8 cellular contexts compared by ENCODE assay signal in the genomic region with DNA sequence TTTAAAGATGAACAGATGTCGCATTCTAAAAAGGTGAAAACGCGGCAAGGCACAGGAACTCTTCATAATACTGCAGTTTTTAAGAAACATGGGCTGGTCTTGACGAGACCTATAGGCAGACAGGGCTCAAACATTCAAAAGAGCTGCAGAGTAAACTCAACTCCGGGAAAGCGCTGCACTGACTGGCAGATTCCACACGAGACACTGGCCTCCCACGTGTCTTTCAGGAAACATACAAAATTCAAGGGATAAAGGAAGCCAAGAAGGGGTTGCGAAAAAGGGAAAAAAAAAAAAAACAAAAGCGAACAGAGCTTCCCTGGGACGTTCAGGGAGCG. TPM values are rescaled to one million over a fixed set of nuclear protein-coding genes. Genes with fewer than 3 reads are reported as not detected.
DNase-seq lines count a peak whose midpoint lies in the region; ATAC-seq, FAIRE-seq and TF ChIP-seq lines count a peak whose summit lies in the region.

No MANE protein-coding gene starts in this region.

- H3K23ac ChIP-seq in H1 (ENCODE audit: insufficient read length): no peak overlapping the region

- H2BK20ac ChIP-seq in H1 (ENCODE audit: low read length): no peak overlapping the region

- TF ChIP-seq POLR2A in H1 (IDR thresholded peaks at IDR 0.05; ENCODE audit: control extremely low read depth in 1 of 2, low read depth in 2 of 2, low read length in 2 of 2): peak in 1 of 2 experiments; percentile 3; a peak in 1 of 3 replicates
- no peak for TF ChIP-seq POLR2A in testis (IDR thresholded peaks at IDR 0.05)

- H4K91ac ChIP-seq in H1 (replicated peaks; ENCODE audit: insufficient read length, low read length): peak overlapping the region; percentile 60

- peaks cover 8 to 41% of the 10 kb centered on the region in 2 experiments for H3K79me2 ChIP-seq in H1 (ENCODE audit: control insufficient read depth in 1 of 2, insufficient read depth in 2 of 2, low read length in 2 of 2)

- ATAC-seq in GM18499 (IDR thresholded peaks at IDR 0.05; ENCODE audit: insufficient read depth, unreplicated experiment) (peak; percentile 19), HG03025 (IDR thresholded peaks at IDR 0.05; ENCODE audit: low FRiP score, unreplicated experiment) (peak; percentile 27), memory B cell (ENCODE audit: low read depth) (peak; percentile 57)

- POLR2A ChIA-PET in AG04450 (lab: Yijun Ruan, JAX): interaction anchor here (0.5 to 1.6 kb wide), 12 partner anchors 11 to 246 kb away, joined by 3 to 13 read pairs (median 5); no protein-coding TSS in a partner anchor
- POLR2A ChIA-PET in H1 (lab: Charles Lee; ENCODE audit: partially characterized antibody): interaction anchor here (0.7 to 2.6 kb wide), 14 partner anchors 10 to 224 kb away, joined by 3 to 22 read pairs (median 5); partner anchors contain the start of genes NEMF and VCPKMT

- no peaks in the 10 kb centered on the region; a peak in 2 of 7 replicates for H3K4me1 ChIP-seq in H1 (replicated peaks in 1 of 4; ENCODE audit: control insufficient read depth in 3 of 4, insufficient read depth in 4 of 4, low read length in 3 of 4)
- peaks cover 26% of the 10 kb centered on the region for H3K4me1 ChIP-seq in testis

- CTCF ChIA-PET in AG04450 (lab: Charles Lee) (interaction anchor here (0.6 to 1.7 kb wide), 11 partner anchors 10 to 215 kb away, joined by 3 to 5 read pairs (median 4); no protein-coding TSS in a partner anchor), H1 (lab: Charles Lee; ENCODE audit: partially characterized antibody) (interaction anchor here (0.5 to 1.9 kb wide), 6 partner anchors 8 to 285 kb away, joined by 3 to 7 read pairs (median 4); no protein-coding TSS in a partner anchor)

- H3K27me3 ChIP-seq in AG04450 (ENCODE audit: control insufficient read depth, insufficient read depth, low read length) (no peaks in the 10 kb centered on the region), H1 (replicated peaks in 1 of 4; ENCODE audit: control insufficient read depth in 3 of 4, extremely low read depth in 1 of 4, insufficient read depth in 3 of 4, low read length in 3 of 4) (no peaks in the 10 kb centered on the region), testis (no peaks in the 10 kb centered on the region)

- TF ChIP-seq RAD21 in H1 (IDR thresholded peaks at IDR 0.05 in 1 of 2, conservative IDR thresholded peaks at IDR 0.05 in 1 of 2; ENCODE audit: low read depth in 2 of 2, low read length in 2 of 2): no peak

- TF ChIP-seq CTCF in AG04450 (IDR thresholded peaks at IDR 0.05; ENCODE audit: low read depth, low read length) (no peak), WI38 (IDR thresholded peaks at IDR 0.05; ENCODE audit: low read depth, low read length) (no peak), H1 (IDR thresholded peaks at IDR 0.05; ENCODE audit: control extremely low read depth in 1 of 3, insufficient read depth in 1 of 3, low read depth in 1 of 3, low read length in 3 of 3) (0 out of 4 replicates have a peak, but pooled peaks of 1 of the 3 experiments have one; percentile 7), testis (IDR thresholded peaks at IDR 0.05) (no peak)

- peaks cover 3% of the 10 kb centered on the region; the same call in 1 of the 2 replicates for H3K23me2 ChIP-seq in H1 (ENCODE audit: low read depth, low read length)

- intact Hi-C loops in testis (cut with DNase I; ENCODE audit: low total_unique reads): loop anchor here (10.0 kb wide), 1 partner anchor 83 kb away; no protein-coding TSS in a partner anchor

- no peak for FAIRE-seq in H1 (lab: Jason Lieb, UNC)

- H3K27ac ChIP-seq in AG04450 (ENCODE audit: low read depth, low read length): peak overlapping the region; percentile 98
- H3K27ac ChIP-seq in H1 (ENCODE audit: low read depth, low read length): peak overlapping the region; percentile 88
- peak overlapping the region; percentile 98 to 99 for H3K27ac ChIP-seq in testis

- no peak overlapping the region for H2BK120ac ChIP-seq in H1 (replicated peaks; ENCODE audit: low read depth, low read length)

- peaks cover 19% of the 10 kb centered on the region for H3K4me1 Mint-ChIP-seq in memory B cell

- peaks cover 8 to 14% of the 10 kb centered on the region in 2 experiments for H4K20me1 ChIP-seq in H1 (replicated peaks in 1 of 2; ENCODE audit: control insufficient read depth in 1 of 2, insufficient read depth in 2 of 2, low read length in 2 of 2)

- H3K14ac ChIP-seq in H1 (ENCODE audit: insufficient read length): no peak overlapping the region

- H3K4me2 ChIP-seq in H1 (ENCODE audit: insufficient read depth in 1 of 2, low read depth in 2 of 2, low read length in 2 of 2): peak overlapping the region; percentile 83 to 89

- H3K56ac ChIP-seq in H1 (replicated peaks; ENCODE audit: insufficient read length, low read depth, low read length): peak overlapping the region; percentile 82

- H4K8ac ChIP-seq in H1 (ENCODE audit: extremely low read depth, insufficient read depth, low read length): peak overlapping the region; percentile 97; the same call in 1 of the 2 replicates

- no peak overlapping the region for H2BK15ac ChIP-seq in H1 (ENCODE audit: low read length)

- peak overlapping the region; percentile 95 for H3K4me3 ChIP-seq in AG04450 (ENCODE audit: low read depth, low read length)
- H3K4me3 ChIP-seq in WI38 (ENCODE audit: low read depth, low read length): peak overlapping the region; percentile 93
- peak overlapping the region; percentile 82 to 93 (median 84) for H3K4me3 ChIP-seq in H1 (ENCODE audit: extremely low read depth in 1 of 4, insufficient read depth in 2 of 4, low read depth in 3 of 4, low read length in 4 of 4)
- peak overlapping the region; percentile 96 for H3K4me3 ChIP-seq in testis

- no peak overlapping the region for H3K4ac ChIP-seq in H1 (replicated peaks; ENCODE audit: insufficient read length, low read depth, low read length)

- H2BK5ac ChIP-seq in H1 (ENCODE audit: low read depth, low read length): peak overlapping the region; percentile 87

- peaks cover 27% of the 10 kb centered on the region for H3K36me3 Mint-ChIP-seq in memory B cell

- H2AFZ ChIP-seq in H1 (ENCODE audit: low read length): peak overlapping the region; percentile 34; the same call in 1 of the 2 replicates

- H3K18ac ChIP-seq in H1 (ENCODE audit: extremely low read depth, low read length): peak overlapping the region; percentile 73; the same call in 1 of the 2 replicates

- no peaks in the 10 kb centered on the region; the same call in 1 of the 2 replicates for H3K9me3 ChIP-seq in AG04450 (ENCODE audit: control insufficient read depth, insufficient read depth, low read length)
- no peaks in the 10 kb centered on the region for H3K9me3 ChIP-seq in H1 (ENCODE audit: insufficient read depth in 2 of 2, low read depth in 1 of 2, low read length in 1 of 2)
- no peaks in the 10 kb centered on the region for H3K9me3 ChIP-seq in testis

- H3K4me3 Mint-ChIP-seq in memory B cell: peak overlapping the region; percentile 98

- peak overlapping the region in 3 of 4 experiments; percentile 93 to 97 (median 97); a peak in 6 of 7 replicates for H3K9ac ChIP-seq in H1 (replicated peaks in 1 of 4; ENCODE audit: extremely low read depth in 1 of 4, low read depth in 3 of 4, low read length in 3 of 4)

- peak overlapping the region; percentile 92 for H4K5ac ChIP-seq in H1 (ENCODE audit: insufficient read length, low read depth, low read length)

- no peak for TF ChIP-seq EP300 in H1 (IDR thresholded peaks at IDR 0.05; ENCODE audit: borderline replicate concordance in 1 of 2, low read depth in 2 of 2, low read length in 2 of 2)

- no peaks in the 10 kb centered on the region for H3K27me3 Mint-ChIP-seq in memory B cell

- peak; percentile 57 for DNase-seq in AG04450 (ENCODE audit: low read depth, low spot score)
- DNase-seq in NCI-H2171 (lab: John Stamatoyannopoulos, UW): peak; percentile 79
- no peak for DNase-seq in H1 (ENCODE audit: low read depth in 1 of 2, low spot score in 2 of 2)
- peak in 1 of 2 donors; percentile 53 for DNase-seq in memory B cell (ENCODE audit: low spot score in 2 of 2)
- peak; percentile 83 for DNase-seq in testis

- no peaks in the 10 kb centered on the region for H3K9me3 Mint-ChIP-seq in memory B cell

- H3K27ac Mint-ChIP-seq in memory B cell: peak overlapping the region; percentile 97

- H3K36me3 ChIP-seq in H1 (ENCODE audit: control insufficient read depth in 2 of 4, insufficient read depth in 4 of 4, low read length in 3 of 4): peaks cover 0 to 17% (median 0%) of the 10 kb centered on the region in 4 experiments; a peak in 1 of 8 replicates
- no peaks in the 10 kb centered on the region for H3K36me3 ChIP-seq in testis (ENCODE audit: low read depth, missing control alignments)

- H2BK12ac ChIP-seq in H1 (ENCODE audit: low read depth, low read length): no peak overlapping the region

- H3K79me1 ChIP-seq in H1 (ENCODE audit: low read depth, low read length): no peaks in the 10 kb centered on the region

- no peak overlapping the region for H2AK5ac ChIP-seq in H1 (ENCODE audit: low read depth, low read length)

- WGBS in H1 (ENCODE audit: extremely low coverage in 1 of 2, insufficient coverage in 1 of 2, insufficient read length in 1 of 2, insufficient replicate concordance in 2 of 2, low coverage in 1 of 2, low lambda C conversion rate in 2 of 2, missing lambda C conversion rate in 1 of 2), 2 experiments: 12% methylated on average over 8 of the region's 12 CpGs; no CpG with 5 or more reads in 1 of the 2 experiments
- WGBS in testis, 2 donors: 0 to 1% methylated on average over 12 of the region's 12 CpGs

RNA-seq across cellular contexts. Expression of gene ARF6, which starts 0.6 kb away (rescaled TPM):
- 27.1 and 28.0 TPM in 2 replicates for polyA plus RNA-seq in AG04450 (2011; rRNA removed)
- polyA minus RNA-seq in AG04450 (2011; rRNA and poly(A)+ RNA removed): 26.8 and 28.1 TPM in 2 replicates
- 56.7 and 56.9 TPM in 2 replicates for total RNA-seq in H1 (2021; fragmentation: NEBNext Ultra II Directional; extraction: Animal tissue kit (Norgen Biotek cat#: 25700))
- polyA plus RNA-seq in H1 (2011; rRNA removed): 17.2 and 20.8 TPM in 2 replicates
- polyA plus RNA-seq in H1 (2011; cell fraction: cytosol; rRNA removed): 21.3 TPM
- polyA plus RNA-seq in H1 (2011; cell fraction: nucleus; rRNA removed): 18.2 TPM
- polyA plus RNA-seq in H1 (2012, experiment 1 of 2): 24.0 to 30.3 TPM (median 25.4 TPM) in 4 replicates
- 13.2 TPM for polyA plus RNA-seq in H1 (2012, experiment 2 of 2)
- polyA plus RNA-seq in H1 (2013, experiment 1 of 2): 31.5 TPM
- 32.3 TPM for polyA plus RNA-seq in H1 (2013, experiment 2 of 2)
- polyA minus RNA-seq in H1 (2011; rRNA and poly(A)+ RNA removed): 17.7 and 21.3 TPM in 2 replicates
- 14.9 TPM for polyA minus RNA-seq in H1 (2011; cell fraction: cytosol; rRNA and poly(A)+ RNA removed)
- 22.1 TPM for polyA minus RNA-seq in H1 (2011; cell fraction: nucleus; rRNA and poly(A)+ RNA removed)
- total RNA-seq in testis: 10 to 100 TPM; 45.2 to 51.8 TPM
- 41.3 TPM for polyA plus RNA-seq in testis (ENCODE audit: insufficient read depth, low read depth, low replicate concordance)

RNA-seq across cellular contexts. Expression of gene NEMF, which starts 39.7 kb away (rescaled TPM):
- polyA plus RNA-seq in AG04450 (2011; rRNA removed) (39.8 and 48.6 TPM in 2 replicates), H1 (2011; rRNA removed) (7.4 and 8.3 TPM in 2 replicates), testis (ENCODE audit: insufficient read depth, low read depth, low replicate concordance) (13.8 TPM)
- polyA minus RNA-seq in AG04450 (2011; rRNA and poly(A)+ RNA removed): 66.8 and 104 TPM in 2 replicates
- 44.5 and 45.5 TPM in 2 replicates for total RNA-seq in H1 (2021; fragmentation: NEBNext Ultra II Directional; extraction: Animal tissue kit (Norgen Biotek cat#: 25700))
- polyA plus RNA-seq in H1 (2011; cell fraction: cytosol; rRNA removed): 15.0 TPM
- polyA plus RNA-seq in H1 (2011; cell fraction: nucleus; rRNA removed): 12.6 TPM
- 26.4 to 41.3 TPM (median 30.9 TPM) in 4 replicates for polyA plus RNA-seq in H1 (2012, experiment 1 of 2)
- polyA plus RNA-seq in H1 (2012, experiment 2 of 2): 10.4 TPM
- polyA plus RNA-seq in H1 (2013, experiment 1 of 2): 55.6 TPM
- 53.5 TPM for polyA plus RNA-seq in H1 (2013, experiment 2 of 2)
- polyA minus RNA-seq in H1 (2011; rRNA and poly(A)+ RNA removed): 49.8 and 54.2 TPM in 2 replicates
- 20.5 TPM for polyA minus RNA-seq in H1 (2011; cell fraction: cytosol; rRNA and poly(A)+ RNA removed)
- 94.3 TPM for polyA minus RNA-seq in H1 (2011; cell fraction: nucleus; rRNA and poly(A)+ RNA removed)
- 10 to 100 TPM; 81.3 to 98.7 TPM for total RNA-seq in testis

Comparison
In these comparisons a context has a peak if more than half of its experiments do, and no peak if none do; other contexts are left out.
1. DNase-seq: peak in AG04450 (single experiment), NCI-H2171 (single experiment) and testis (single experiment); none in H1 (0 of 2).
2. Peak in every context shown above with its lines, with median percentiles within 50 percentile points of each other: H3K27ac ChIP-seq, H3K4me3 ChIP-seq and ATAC-seq.